Comparison of ENCODE assay signal across 1 cellular context in genomic region chr2:86562485-86562890, GRCh38.
TF ChIP-seq lines count a peak whose summit lies in the region.

No MANE protein-coding gene starts in this region.

TF ChIP-seq in HepG2, 621 proteins besides CTCF, POLR2A, EP300 and RAD21 (continued from another document and continues in another):
- no peak for TF ChIP-seq SKIL (CRISPR knock-in tag; IDR thresholded peaks at IDR 0.05; ENCODE audit: borderline replicate concordance)
- TF ChIP-seq ZNF749 (CRISPR knock-in tag; IDR thresholded peaks at IDR 0.05; ENCODE audit: borderline replicate concordance) = no peak
- TF ChIP-seq, protein P1, sequence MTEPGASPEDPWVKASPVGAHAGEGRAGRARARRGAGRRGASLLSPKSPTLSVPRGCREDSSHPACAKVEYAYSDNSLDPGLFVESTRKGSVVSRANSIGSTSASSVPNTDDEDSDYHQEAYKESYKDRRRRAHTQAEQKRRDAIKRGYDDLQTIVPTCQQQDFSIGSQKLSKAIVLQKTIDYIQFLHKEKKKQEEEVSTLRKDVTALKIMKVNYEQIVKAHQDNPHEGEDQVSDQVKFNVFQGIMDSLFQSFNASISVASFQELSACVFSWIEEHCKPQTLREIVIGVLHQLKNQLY (CRISPR knock-in tag; IDR thresholded peaks at IDR 0.05) = no peak
- TF ChIP-seq LCORL (IDR thresholded peaks at IDR 0.05) = no peak
- 0 out of 2 replicates have a peak, but pooled peaks have one; percentile 35 for TF ChIP-seq LCORL (CRISPR knock-in tag; IDR thresholded peaks at IDR 0.05)
- TF ChIP-seq ZMYM3 (CRISPR knock-in tag; IDR thresholded peaks at IDR 0.05) = no peak; the same call in 1 of the 2 replicates
- TF ChIP-seq, protein P2, sequence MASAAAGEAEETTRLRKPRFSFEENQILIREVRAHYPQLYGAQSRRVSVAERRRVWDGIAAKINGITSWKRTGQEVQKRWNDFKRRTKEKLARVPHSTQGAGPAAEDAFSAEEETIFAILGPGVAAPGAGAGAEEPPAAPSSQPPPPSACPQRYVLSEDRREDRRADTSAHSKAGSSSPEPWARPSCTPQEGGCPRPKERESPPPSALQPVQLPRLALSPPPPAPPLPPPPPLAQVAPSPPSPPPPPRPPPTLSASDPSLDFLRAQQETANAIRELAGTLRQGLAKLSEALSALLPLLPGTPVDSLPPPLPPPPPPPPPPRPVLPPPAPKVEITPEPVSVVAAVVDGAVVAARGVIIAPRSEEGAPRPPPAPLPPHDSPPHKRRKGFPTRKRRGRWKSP (CRISPR knock-in tag; IDR thresholded peaks at IDR 0.05) = peak; percentile 22; the same call in 1 of the 2 replicates
- no peak for TF ChIP-seq ASH2L (IDR thresholded peaks at IDR 0.05; ENCODE audit: insufficient read length, low read depth, low read length)
- no peak for TF ChIP-seq MEF2D (CRISPR knock-in tag; IDR thresholded peaks at IDR 0.05)
- TF ChIP-seq, protein P3, sequence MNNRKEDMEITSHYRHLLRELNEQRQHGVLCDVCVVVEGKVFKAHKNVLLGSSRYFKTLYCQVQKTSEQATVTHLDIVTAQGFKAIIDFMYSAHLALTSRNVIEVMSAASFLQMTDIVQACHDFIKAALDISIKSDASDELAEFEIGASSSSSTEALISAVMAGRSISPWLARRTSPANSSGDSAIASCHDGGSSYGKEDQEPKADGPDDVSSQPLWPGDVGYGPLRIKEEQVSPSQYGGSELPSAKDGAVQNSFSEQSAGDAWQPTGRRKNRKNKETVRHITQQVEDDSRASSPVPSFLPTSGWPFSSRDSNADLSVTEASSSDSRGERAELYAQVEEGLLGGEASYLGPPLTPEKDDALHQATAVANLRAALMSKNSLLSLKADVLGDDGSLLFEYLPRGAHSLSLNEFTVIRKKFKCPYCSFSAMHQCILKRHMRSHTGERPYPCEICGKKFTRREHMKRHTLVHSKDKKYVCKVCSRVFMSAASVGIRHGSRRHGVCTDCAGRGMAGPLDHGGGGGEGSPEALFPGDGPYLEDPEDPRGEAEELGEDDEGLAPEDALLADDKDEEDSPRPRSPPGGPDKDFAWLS (CRISPR knock-in tag; IDR thresholded peaks at IDR 0.05; ENCODE audit: borderline replicate concordance) = 0 out of 2 replicates have a peak, but pooled peaks have one; percentile 70
- TF ChIP-seq, protein P4, sequence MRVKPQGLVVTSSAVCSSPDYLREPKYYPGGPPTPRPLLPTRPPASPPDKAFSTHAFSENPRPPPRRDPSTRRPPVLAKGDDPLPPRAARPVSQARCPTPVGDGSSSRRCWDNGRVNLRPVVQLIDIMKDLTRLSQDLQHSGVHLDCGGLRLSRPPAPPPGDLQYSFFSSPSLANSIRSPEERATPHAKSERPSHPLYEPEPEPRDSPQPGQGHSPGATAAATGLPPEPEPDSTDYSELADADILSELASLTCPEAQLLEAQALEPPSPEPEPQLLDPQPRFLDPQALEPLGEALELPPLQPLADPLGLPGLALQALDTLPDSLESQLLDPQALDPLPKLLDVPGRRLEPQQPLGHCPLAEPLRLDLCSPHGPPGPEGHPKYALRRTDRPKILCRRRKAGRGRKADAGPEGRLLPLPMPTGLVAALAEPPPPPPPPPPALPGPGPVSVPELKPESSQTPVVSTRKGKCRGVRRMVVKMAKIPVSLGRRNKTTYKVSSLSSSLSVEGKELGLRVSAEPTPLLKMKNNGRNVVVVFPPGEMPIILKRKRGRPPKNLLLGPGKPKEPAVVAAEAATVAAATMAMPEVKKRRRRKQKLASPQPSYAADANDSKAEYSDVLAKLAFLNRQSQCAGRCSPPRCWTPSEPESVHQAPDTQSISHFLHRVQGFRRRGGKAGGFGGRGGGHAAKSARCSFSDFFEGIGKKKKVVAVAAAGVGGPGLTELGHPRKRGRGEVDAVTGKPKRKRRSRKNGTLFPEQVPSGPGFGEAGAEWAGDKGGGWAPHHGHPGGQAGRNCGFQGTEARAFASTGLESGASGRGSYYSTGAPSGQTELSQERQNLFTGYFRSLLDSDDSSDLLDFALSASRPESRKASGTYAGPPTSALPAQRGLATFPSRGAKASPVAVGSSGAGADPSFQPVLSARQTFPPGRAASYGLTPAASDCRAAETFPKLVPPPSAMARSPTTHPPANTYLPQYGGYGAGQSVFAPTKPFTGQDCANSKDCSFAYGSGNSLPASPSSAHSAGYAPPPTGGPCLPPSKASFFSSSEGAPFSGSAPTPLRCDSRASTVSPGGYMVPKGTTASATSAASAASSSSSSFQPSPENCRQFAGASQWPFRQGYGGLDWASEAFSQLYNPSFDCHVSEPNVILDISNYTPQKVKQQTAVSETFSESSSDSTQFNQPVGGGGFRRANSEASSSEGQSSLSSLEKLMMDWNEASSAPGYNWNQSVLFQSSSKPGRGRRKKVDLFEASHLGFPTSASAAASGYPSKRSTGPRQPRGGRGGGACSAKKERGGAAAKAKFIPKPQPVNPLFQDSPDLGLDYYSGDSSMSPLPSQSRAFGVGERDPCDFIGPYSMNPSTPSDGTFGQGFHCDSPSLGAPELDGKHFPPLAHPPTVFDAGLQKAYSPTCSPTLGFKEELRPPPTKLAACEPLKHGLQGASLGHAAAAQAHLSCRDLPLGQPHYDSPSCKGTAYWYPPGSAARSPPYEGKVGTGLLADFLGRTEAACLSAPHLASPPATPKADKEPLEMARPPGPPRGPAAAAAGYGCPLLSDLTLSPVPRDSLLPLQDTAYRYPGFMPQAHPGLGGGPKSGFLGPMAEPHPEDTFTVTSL (CRISPR knock-in tag; IDR thresholded peaks at IDR 0.05; ENCODE audit: borderline replicate concordance) = no peak
- 0 out of 2 replicates have a peak, but pooled peaks have one; percentile 33 for TF ChIP-seq ZNF777 (CRISPR knock-in tag; IDR thresholded peaks at IDR 0.05)
- TF ChIP-seq, protein P5, sequence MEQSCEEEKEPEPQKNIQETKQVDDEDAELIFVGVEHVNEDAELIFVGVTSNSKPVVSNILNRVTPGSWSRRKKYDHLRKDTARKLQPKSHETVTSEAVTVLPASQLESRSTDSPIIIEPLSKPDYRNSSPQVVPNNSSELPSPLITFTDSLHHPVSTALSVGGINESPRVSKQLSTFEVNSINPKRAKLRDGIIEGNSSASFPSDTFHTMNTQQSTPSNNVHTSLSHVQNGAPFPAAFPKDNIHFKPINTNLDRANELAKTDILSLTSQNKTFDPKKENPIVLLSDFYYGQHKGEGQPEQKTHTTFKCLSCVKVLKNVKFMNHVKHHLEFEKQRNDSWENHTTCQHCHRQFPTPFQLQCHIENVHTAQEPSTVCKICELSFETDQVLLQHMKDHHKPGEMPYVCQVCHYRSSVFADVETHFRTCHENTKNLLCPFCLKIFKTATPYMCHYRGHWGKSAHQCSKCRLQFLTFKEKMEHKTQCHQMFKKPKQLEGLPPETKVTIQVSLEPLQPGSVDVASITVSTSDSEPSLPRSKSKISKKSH (CRISPR knock-in tag; IDR thresholded peaks at IDR 0.05; ENCODE audit: borderline replicate concordance) = no peak
- no peak for TF ChIP-seq HDAC6 (IDR thresholded peaks at IDR 0.05; ENCODE audit: low read depth, low read length)
- TF ChIP-seq, protein P6, sequence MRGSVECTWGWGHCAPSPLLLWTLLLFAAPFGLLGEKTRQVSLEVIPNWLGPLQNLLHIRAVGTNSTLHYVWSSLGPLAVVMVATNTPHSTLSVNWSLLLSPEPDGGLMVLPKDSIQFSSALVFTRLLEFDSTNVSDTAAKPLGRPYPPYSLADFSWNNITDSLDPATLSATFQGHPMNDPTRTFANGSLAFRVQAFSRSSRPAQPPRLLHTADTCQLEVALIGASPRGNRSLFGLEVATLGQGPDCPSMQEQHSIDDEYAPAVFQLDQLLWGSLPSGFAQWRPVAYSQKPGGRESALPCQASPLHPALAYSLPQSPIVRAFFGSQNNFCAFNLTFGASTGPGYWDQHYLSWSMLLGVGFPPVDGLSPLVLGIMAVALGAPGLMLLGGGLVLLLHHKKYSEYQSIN (CRISPR knock-in tag; IDR thresholded peaks at IDR 0.05; ENCODE audit: borderline replicate concordance) = no peak
- no peak for TF ChIP-seq ZNF746 (CRISPR knock-in tag; IDR thresholded peaks at IDR 0.05)
- TF ChIP-seq ZNF251 (CRISPR knock-in tag; IDR thresholded peaks at IDR 0.05) = peak; percentile 97
- TF ChIP-seq PBX3 (CRISPR knock-in tag; IDR thresholded peaks at IDR 0.05; ENCODE audit: borderline replicate concordance) = no peak
- TF ChIP-seq ZNF101 (CRISPR knock-in tag; IDR thresholded peaks at IDR 0.05; ENCODE audit: borderline replicate concordance, low read depth) = 0 out of 2 replicates have a peak, but pooled peaks have one; percentile 81
- TF ChIP-seq ZSCAN21 (CRISPR knock-in tag; IDR thresholded peaks at IDR 0.05; ENCODE audit: borderline replicate concordance) = no peak
- TF ChIP-seq ZNF768 (CRISPR knock-in tag; IDR thresholded peaks at IDR 0.05) = no peak
- TF ChIP-seq CREB1 (IDR thresholded peaks at IDR 0.05) = no peak
- TF ChIP-seq CREB1 (CRISPR knock-in tag; IDR thresholded peaks at IDR 0.05) = no peak
- TF ChIP-seq ZNF354B (CRISPR knock-in tag; IDR thresholded peaks at IDR 0.05) = no peak
- TF ChIP-seq ZBTB44 (CRISPR knock-in tag; IDR thresholded peaks at IDR 0.05) = no peak
- TF ChIP-seq, protein P7, sequence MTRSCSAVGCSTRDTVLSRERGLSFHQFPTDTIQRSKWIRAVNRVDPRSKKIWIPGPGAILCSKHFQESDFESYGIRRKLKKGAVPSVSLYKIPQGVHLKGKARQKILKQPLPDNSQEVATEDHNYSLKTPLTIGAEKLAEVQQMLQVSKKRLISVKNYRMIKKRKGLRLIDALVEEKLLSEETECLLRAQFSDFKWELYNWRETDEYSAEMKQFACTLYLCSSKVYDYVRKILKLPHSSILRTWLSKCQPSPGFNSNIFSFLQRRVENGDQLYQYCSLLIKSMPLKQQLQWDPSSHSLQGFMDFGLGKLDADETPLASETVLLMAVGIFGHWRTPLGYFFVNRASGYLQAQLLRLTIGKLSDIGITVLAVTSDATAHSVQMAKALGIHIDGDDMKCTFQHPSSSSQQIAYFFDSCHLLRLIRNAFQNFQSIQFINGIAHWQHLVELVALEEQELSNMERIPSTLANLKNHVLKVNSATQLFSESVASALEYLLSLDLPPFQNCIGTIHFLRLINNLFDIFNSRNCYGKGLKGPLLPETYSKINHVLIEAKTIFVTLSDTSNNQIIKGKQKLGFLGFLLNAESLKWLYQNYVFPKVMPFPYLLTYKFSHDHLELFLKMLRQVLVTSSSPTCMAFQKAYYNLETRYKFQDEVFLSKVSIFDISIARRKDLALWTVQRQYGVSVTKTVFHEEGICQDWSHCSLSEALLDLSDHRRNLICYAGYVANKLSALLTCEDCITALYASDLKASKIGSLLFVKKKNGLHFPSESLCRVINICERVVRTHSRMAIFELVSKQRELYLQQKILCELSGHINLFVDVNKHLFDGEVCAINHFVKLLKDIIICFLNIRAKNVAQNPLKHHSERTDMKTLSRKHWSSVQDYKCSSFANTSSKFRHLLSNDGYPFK (CRISPR knock-in tag; IDR thresholded peaks at IDR 0.05; ENCODE audit: borderline replicate concordance) = peak; percentile 97
- TF ChIP-seq, protein P8, sequence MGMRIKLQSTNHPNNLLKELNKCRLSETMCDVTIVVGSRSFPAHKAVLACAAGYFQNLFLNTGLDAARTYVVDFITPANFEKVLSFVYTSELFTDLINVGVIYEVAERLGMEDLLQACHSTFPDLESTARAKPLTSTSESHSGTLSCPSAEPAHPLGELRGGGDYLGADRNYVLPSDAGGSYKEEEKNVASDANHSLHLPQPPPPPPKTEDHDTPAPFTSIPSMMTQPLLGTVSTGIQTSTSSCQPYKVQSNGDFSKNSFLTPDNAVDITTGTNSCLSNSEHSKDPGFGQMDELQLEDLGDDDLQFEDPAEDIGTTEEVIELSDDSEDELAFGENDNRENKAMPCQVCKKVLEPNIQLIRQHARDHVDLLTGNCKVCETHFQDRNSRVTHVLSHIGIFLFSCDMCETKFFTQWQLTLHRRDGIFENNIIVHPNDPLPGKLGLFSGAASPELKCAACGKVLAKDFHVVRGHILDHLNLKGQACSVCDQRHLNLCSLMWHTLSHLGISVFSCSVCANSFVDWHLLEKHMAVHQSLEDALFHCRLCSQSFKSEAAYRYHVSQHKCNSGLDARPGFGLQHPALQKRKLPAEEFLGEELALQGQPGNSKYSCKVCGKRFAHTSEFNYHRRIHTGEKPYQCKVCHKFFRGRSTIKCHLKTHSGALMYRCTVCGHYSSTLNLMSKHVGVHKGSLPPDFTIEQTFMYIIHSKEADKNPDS (CRISPR knock-in tag; IDR thresholded peaks at IDR 0.05) = 0 out of 2 replicates have a peak, but pooled peaks have one; percentile 51
- TF ChIP-seq KLF13 (CRISPR knock-in tag; IDR thresholded peaks at IDR 0.05) = no peak
- no peak for TF ChIP-seq YEATS2 (CRISPR knock-in tag; IDR thresholded peaks at IDR 0.05; ENCODE audit: borderline replicate concordance)
- TF ChIP-seq MTF1 (CRISPR knock-in tag; IDR thresholded peaks at IDR 0.05) = no peak
- no peak for TF ChIP-seq CHD2 (IDR thresholded peaks at IDR 0.05; ENCODE audit: low read depth, low read length)
- 0 out of 2 replicates have a peak, but pooled peaks have one; percentile 3 for TF ChIP-seq ZNF44 (CRISPR knock-in tag; IDR thresholded peaks at IDR 0.05)
- no peak for TF ChIP-seq ZNF724P (CRISPR knock-in tag; IDR thresholded peaks at IDR 0.05; ENCODE audit: borderline replicate concordance)
- TF ChIP-seq YY1 (IDR thresholded peaks at IDR 0.05; ENCODE audit: insufficient read depth, insufficient replicate concordance, low read depth, low read length) = no peak
- no peak for TF ChIP-seq PHF20 (CRISPR knock-in tag; IDR thresholded peaks at IDR 0.05)
